ENCODE assay signal across 30 cellular contexts in the genomic region with DNA sequence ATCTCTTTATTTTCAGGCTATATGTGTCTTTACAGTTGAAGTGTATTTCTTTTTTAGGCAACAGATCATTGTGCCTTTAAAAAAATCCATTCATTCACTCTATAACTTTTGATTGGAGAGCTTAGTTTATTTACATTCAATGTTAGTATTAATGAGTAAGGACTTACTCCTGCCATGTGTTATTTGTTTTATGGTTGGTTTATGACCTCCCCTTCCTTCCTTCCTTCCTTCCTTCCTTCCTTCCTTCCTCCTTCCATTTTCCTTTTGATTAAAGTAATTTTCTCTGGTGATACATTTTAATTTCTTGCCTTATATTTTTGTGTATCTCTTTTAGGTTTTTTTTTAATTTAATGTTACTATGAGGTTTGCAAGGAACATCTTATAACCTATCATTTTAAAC.
"Had no signal": no experiment of that assay in that cellular context is flagged by ENCODE, and none has a peak within 500 bp of the region (broad histone marks: within the 10 kb centered on the region; RNA-seq: fewer than 3 reads in every experiment).

No MANE protein-coding gene starts in this region.

- H3K27ac ChIP-seq: adrenal gland, ascending aorta, body of pancreas, brain microvascular endothelial cell, breast epithelium, cardiac muscle cell had no signal

- H3K4me3 ChIP-seq: adrenal gland, ascending aorta, body of pancreas, breast epithelium, cardiac muscle cell had no signal

- H3K9me3 ChIP-seq: adrenal gland, ascending aorta, body of pancreas had no signal

- H3K36me3 ChIP-seq: adrenal gland, ascending aorta, brain microvascular endothelial cell, breast epithelium, cardiac muscle cell had no signal

- H3K27me3 ChIP-seq: adrenal gland, ascending aorta, body of pancreas, brain microvascular endothelial cell, breast epithelium, cardiac muscle cell had no signal

- DNase-seq: activated effector memory CD4-positive, alpha-beta T cell treated with anti-CD3 and anti-CD28 coated beads, Interleukin-2, amount 50 U/mL, for 16 hours; activated effector memory CD4-positive, alpha-beta T cell treated with Interleukin-2 at 50 U/mL for 16 hours; activated gamma-delta T cell; activated gamma-delta T cell treated with Interleukin-2 at 50 U/mL for 16 hours; activated naive CD4-positive, alpha-beta T cell; activated naive CD4-positive, alpha-beta T cell treated with anti-CD3 and anti-CD28 coated beads for 36 hours; activated naive CD4-positive, alpha-beta T cell treated with anti-CD3 and anti-CD28 coated beads, Interleukin-2, amount 10 ng/mL, durations not matched to agents 7 days and 5 days; activated naive CD4-positive, alpha-beta T cell treated with anti-CD3 and anti-CD28 coated beads, Interleukin-2, amount 50 U/mL, for 16 hours; activated naive CD4-positive, alpha-beta T cell treated with Interleukin-2 at 50 U/mL for 16 hours; activated naive CD8-positive, alpha-beta T cell treated with anti-CD3 and anti-CD28 coated beads for 36 hours; activated naive CD8-positive, alpha-beta T cell treated with anti-CD3 and anti-CD28 coated beads, Interleukin-2, amount 10 ng/mL, durations not matched to agents 7 days and 5 days; activated naive CD8-positive, alpha-beta T cell treated with anti-CD3 and anti-CD28 coated beads, Interleukin-2, amount 50 U/mL, for 24 hours; activated T-cell treated with anti-CD3 and anti-CD28 coated beads, Interleukin-2, amount 50 U/mL, for 1 hour; activated T-cell treated with anti-CD3 and anti-CD28 coated beads, Interleukin-2, amount 50 U/mL, for 24 hours; activated T-cell treated with anti-CD3 and anti-CD28 coated beads, Interleukin-2, amount 50 U/mL, for 4 hours; activated T-cell treated with anti-CD3 and anti-CD28 coated beads, Interleukin-2, amount 50 U/mL, for 48 hours; activated T-cell treated with anti-CD3 and anti-CD28 coated beads, Interleukin-2, amount 50 U/mL, for 72 hours; adrenal gland; amniotic stem cell; amygdala; anterior cingulate cortex; aorta; body of pancreas; brain microvascular endothelial cell; caudate nucleus; central memory CD4-positive, alpha-beta T cell; cerebellar nuclear complex had no signal

- H3K4me1 ChIP-seq: adrenal gland, ascending aorta, body of pancreas, breast epithelium had no signal
